12 cellular contexts compared by ENCODE assay signal in genomic region chr1:230333590-230334446, GRCh38.
"Had no signal": no experiment of that assay in that cellular context is flagged by ENCODE, and none has a peak within 500 bp of the region (broad histone marks: within the 10 kb centered on the region; RNA-seq: fewer than 3 reads in every experiment).

No MANE protein-coding gene starts in this region.

- H3K9me3 ChIP-seq: heart left ventricle had no signal

- H3K9me3 Mint-ChIP-seq: activated naive CD4-positive, alpha-beta T cell treated with anti-CD3 and anti-CD28 coated beads, Interleukin-2, amount 50 U/mL, for 72 hours; activated T-cell treated with anti-CD3 and anti-CD28 coated beads, Interleukin-2, amount 50 U/mL, for 4 hours; stimulated activated naive CD8-positive, alpha-beta T cell treated with anti-CD3 and anti-CD28 coated beads, Interleukin-15, amount 100 ng/mL, for 72 hours had no signal

- H3K4me3 Mint-ChIP-seq: activated T-cell treated with anti-CD3 and anti-CD28 coated beads, Interleukin-2, amount 50 U/mL, for 4 hours; stimulated activated naive CD8-positive, alpha-beta T cell treated with anti-CD3 and anti-CD28 coated beads, Interleukin-15, amount 100 ng/mL, for 72 hours; T-helper 17 cell had no signal

- H3K36me3 Mint-ChIP-seq: activated naive CD4-positive, alpha-beta T cell treated with anti-CD3 and anti-CD28 coated beads, Interleukin-2, amount 50 U/mL, for 72 hours had no signal

- H3K36me3 ChIP-seq: brain microvascular endothelial cell, heart left ventricle had no signal

- H3K4me1 ChIP-seq: foreskin keratinocyte had no signal

- H3K27ac Mint-ChIP-seq: activated naive CD4-positive, alpha-beta T cell treated with anti-CD3 and anti-CD28 coated beads, Interleukin-2, amount 50 U/mL, for 72 hours; T-helper 17 cell had no signal

- H3K27ac ChIP-seq: brain microvascular endothelial cell, foreskin keratinocyte, heart left ventricle had no signal

- H3K4me1 Mint-ChIP-seq: T-helper 17 cell had no signal

- DNase-seq: activated CD4-positive, alpha-beta T cell treated with anti-CD3 and anti-CD28 coated beads, Interleukin-2, amount 50 U/mL, for 4 hours; activated effector memory CD4-positive, alpha-beta T cell treated with anti-CD3 and anti-CD28 coated beads, Interleukin-2, amount 50 U/mL, for 16 hours; activated T-cell treated with anti-CD3 and anti-CD28 coated beads, Interleukin-2, amount 50 U/mL, for 4 hours; amniotic stem cell; brain microvascular endothelial cell; foreskin keratinocyte; heart left ventricle; kidney; stimulated activated CD4-positive, alpha-beta T cell treated with anti-CD3 and anti-CD28 coated beads, Interleukin-4, amount 100 ng/mL, for 1 hour; stimulated activated naive CD8-positive, alpha-beta T cell treated with anti-CD3 and anti-CD28 coated beads, Interleukin-15, amount 100 ng/mL, for 72 hours; T-helper 17 cell had no signal

- H3K27me3 ChIP-seq: brain microvascular endothelial cell, foreskin keratinocyte, heart left ventricle had no signal
